Comparison of ENCODE assay signal across 21 cellular contexts in genomic region chr19:56176881-56177280, GRCh38. TPM values are rescaled to one million over a fixed set of nuclear protein-coding genes. Genes with fewer than 3 reads are reported as not detected.
A peak's percentile ranks its signal among the peaks of the same experiment; 100 is the strongest.
DNase-seq lines count a peak whose midpoint lies in the region; TF ChIP-seq lines count a peak whose summit lies in the region.
"Had no signal": no experiment of that assay in that cellular context is flagged by ENCODE, and none has a peak within 500 bp of the region (broad histone marks: within the 10 kb centered on the region; RNA-seq: fewer than 3 reads in every experiment).

No MANE protein-coding gene starts in this region.

- no peak overlapping the region for H3K4ac ChIP-seq in H9 (ENCODE audit: low read depth, low read length)

- no peak overlapping the region for H3K56ac ChIP-seq in H9 (ENCODE audit: insufficient read length, low read depth, low read length)

- no peak overlapping the region for H3K27ac ChIP-seq in H9 (ENCODE audit: insufficient read length, low read depth, low read length)
- H3K27ac ChIP-seq: BLaER1 treated with 17β-estradiol and CSF1 and Interleukin-3, amounts not matched to agents 10 nM and 100 nM had no signal

- H2BK120ac ChIP-seq in H9 (ENCODE audit: low read depth, low read length, poor library complexity, severe bottlenecking) = no peak overlapping the region

- intact Hi-C loops in activated naive CD4-positive, alpha-beta T cell treated with anti-CD3 and anti-CD28 coated beads for 36 hours (cut with micrococcal nuclease) = no loop called here

- H2AK5ac ChIP-seq in H9 (ENCODE audit: insufficient read length, low read length) = no peak overlapping the region

- H3K23ac ChIP-seq in H9 (ENCODE audit: insufficient read length, low read depth, low read length) = no peak overlapping the region

- H3K9ac ChIP-seq in H9 (ENCODE audit: extremely low read depth, insufficient read length, low read length) = no peak overlapping the region
- H3K9ac ChIP-seq: BLaER1 treated with 17β-estradiol and CSF1 and Interleukin-3, amounts not matched to agents 10 nM and 100 nM had no signal

- H3K27me3 Mint-ChIP-seq in H9 (ENCODE audit: low read depth) = peaks cover 6% of the 10 kb centered on the region
- peaks cover 9% of the 10 kb centered on the region for H3K27me3 Mint-ChIP-seq in nephron progenitor cell (ENCODE audit: low read depth, poor library complexity)
- H3K27me3 Mint-ChIP-seq in activated naive CD4-positive, alpha-beta T cell treated with anti-CD3 and anti-CD28 coated beads for 36 hours (ENCODE audit: low read depth) = peaks cover 3% of the 10 kb centered on the region

- no CpG with 5 or more reads among the region's 18 CpGs for WGBS in H9 (ENCODE audit: extremely low coverage, insufficient read length, low lambda C conversion rate)

- H2BK12ac ChIP-seq in H9 (ENCODE audit: insufficient read length, low read depth, low read length) = no peak overlapping the region

- H3K36me3 Mint-ChIP-seq in H9 (ENCODE audit: insufficient read depth in 1 of 3, low read depth in 3 of 3) (no peaks in the 10 kb centered on the region), nephron progenitor cell (ENCODE audit: low read depth) (no peaks in the 10 kb centered on the region)
- H3K36me3 Mint-ChIP-seq in activated naive CD4-positive, alpha-beta T cell treated with anti-CD3 and anti-CD28 coated beads for 36 hours (ENCODE audit: low read depth) = no peaks in the 10 kb centered on the region
- H3K36me3 Mint-ChIP-seq: CD4-positive, alpha-beta memory T cell had no signal

- H3K27me3 ChIP-seq in H9 (ENCODE audit: insufficient read depth, low read length) = no peaks in the 10 kb centered on the region
- H3K27me3 ChIP-seq: BLaER1 treated with 17β-estradiol and CSF1 and Interleukin-3, amounts not matched to agents 10 nM and 100 nM had no signal

- peaks cover 3% of the 10 kb centered on the region for H3K23me2 ChIP-seq in H9 (ENCODE audit: insufficient read length, low read depth, low read length, poor library complexity, severe bottlenecking)

- no peaks in the 10 kb centered on the region for H4K20me1 ChIP-seq in H9 (ENCODE audit: control insufficient read depth, insufficient read depth, insufficient read length)
- H4K20me1 ChIP-seq: BLaER1 treated with 17β-estradiol and CSF1 and Interleukin-3, amounts not matched to agents 10 nM and 100 nM had no signal

- H3K9me3 Mint-ChIP-seq in H9 (peaks cover 0 to 12% of the 10 kb centered on the region in 2 experiments; a peak in 2 of 5 replicates), nephron progenitor cell (peaks cover 21% of the 10 kb centered on the region)
- H3K9me3 Mint-ChIP-seq in activated naive CD4-positive, alpha-beta T cell treated with anti-CD3 and anti-CD28 coated beads for 36 hours = no peaks in the 10 kb centered on the region
- H3K9me3 Mint-ChIP-seq: CD4-positive, alpha-beta memory T cell; T-helper 1 cell treated with Interleukin-12 subunit alpha and Interleukin-12 subunit beta and Interleukin-4 antibody, amounts not matched to agents 30 μg/mL and 1 μg/mL, for 36 hours had no signal

- H3K4me2 ChIP-seq in H9 (ENCODE audit: insufficient read depth, insufficient read length, low read length) = no peak overlapping the region

- H3K27ac Mint-ChIP-seq in H9 (no peak overlapping the region), nephron progenitor cell (peak overlapping the region; percentile 18)
- H3K27ac Mint-ChIP-seq in activated naive CD4-positive, alpha-beta T cell treated with anti-CD3 and anti-CD28 coated beads for 36 hours = no peak overlapping the region
- H3K27ac Mint-ChIP-seq: T-helper 1 cell treated with Interleukin-12 subunit alpha and Interleukin-12 subunit beta and Interleukin-4 antibody, amounts not matched to agents 30 μg/mL and 1 μg/mL, for 36 hours had no signal

- no peak overlapping the region for H2BK20ac ChIP-seq in H9 (ENCODE audit: low read depth, low read length, poor library complexity, severe bottlenecking)

- no peak overlapping the region for H2BK5ac ChIP-seq in H9 (ENCODE audit: insufficient read length, low read length)

- no peaks in the 10 kb centered on the region for H3K9me3 ChIP-seq in H9 (ENCODE audit: control insufficient read depth, low read depth, low read length)
- H3K9me3 ChIP-seq: BLaER1 treated with 17β-estradiol and CSF1 and Interleukin-3, amounts not matched to agents 10 nM and 100 nM had no signal

- peaks cover 4 to 13% of the 10 kb centered on the region in 2 experiments; a peak in 3 of 4 replicates for H3K4me1 Mint-ChIP-seq in H9
- H3K4me1 Mint-ChIP-seq in nephron progenitor cell = peaks cover 27% of the 10 kb centered on the region
- H3K4me1 Mint-ChIP-seq in activated naive CD4-positive, alpha-beta T cell treated with anti-CD3 and anti-CD28 coated beads for 36 hours (ENCODE audit: low read depth) = peaks cover 1% of the 10 kb centered on the region

- no peak overlapping the region for H3K18ac ChIP-seq in H9 (ENCODE audit: insufficient read length, low read depth, low read length)

- H3K79me2 ChIP-seq in H9 (ENCODE audit: insufficient read depth, low read length) = no peaks in the 10 kb centered on the region

- no peak overlapping the region for H3T11ph ChIP-seq in H9 (ENCODE audit: low read length)

- H3K4me3 Mint-ChIP-seq in H9 (peak overlapping the region in 1 of 2 experiments; percentile 54; a peak in 1 of 5 replicates), nephron progenitor cell (no peak overlapping the region)
- H3K4me3 Mint-ChIP-seq in activated naive CD4-positive, alpha-beta T cell treated with anti-CD3 and anti-CD28 coated beads for 36 hours = no peak overlapping the region
- H3K4me3 Mint-ChIP-seq: CD4-positive, alpha-beta memory T cell; T-helper 1 cell treated with Interleukin-12 subunit alpha and Interleukin-12 subunit beta and Interleukin-4 antibody, amounts not matched to agents 30 μg/mL and 1 μg/mL, for 36 hours had no signal

- H4K8ac ChIP-seq in H9 (replicated peaks; ENCODE audit: insufficient read length, low read depth, low read length) = no peak overlapping the region

- H3K79me1 ChIP-seq in H9 (ENCODE audit: insufficient read depth, low read depth, low read length, poor library complexity, severe bottlenecking) = no peaks in the 10 kb centered on the region

- DNase-seq in COLO668 (lab: John Stamatoyannopoulos, UW; ENCODE audit: unreplicated experiment) (peak; percentile 22), H9 (no peak), NCI-H510A treated with DMSO at 0.1 percent for 48 hours (lab: John Stamatoyannopoulos, UW) (peak; percentile 32), nephron progenitor cell (no peak), mucosa of gallbladder (ENCODE audit: low spot score) (no peak)
- no peak for DNase-seq in activated naive CD4-positive, alpha-beta T cell treated with anti-CD3 and anti-CD28 coated beads for 36 hours
- DNase-seq in stimulated activated CD4-positive, alpha-beta T cell treated with anti-CD3 and anti-CD28 coated beads, Interleukin-15, amount 100 ng/mL, for 24 hours = no peak
- DNase-seq: CD4-positive, alpha-beta memory T cell; DMS153; GDM1; GOT3; KG1; NCI-H1092 treated with DMSO at 0.1 percent for 48 hours; NCI-H1930; NCI-H446 treated with DMSO at 0.1 percent for 48 hours; PC-3; Right ventricle myocardium superior had no signal

- H2AFZ ChIP-seq in H9 (ENCODE audit: low read length) = no peak overlapping the region

- 0 out of 2 replicates have a peak overlapping the region, but pooled peaks have one; percentile 96 for H2BK15ac ChIP-seq in H9 (ENCODE audit: low read depth, low read length)

- H4K5ac ChIP-seq in H9 (ENCODE audit: insufficient read length, low read depth, low read length) = no peak overlapping the region

- no peaks in the 10 kb centered on the region for H3K4me1 ChIP-seq in H9 (ENCODE audit: insufficient read depth, low read length)

- no peak for TF ChIP-seq CTCF in H9 (conservative IDR thresholded peaks at IDR 0.05)
- TF ChIP-seq CTCF in nephron progenitor cell (IDR thresholded peaks at IDR 0.05) = no peak

- H3K14ac ChIP-seq in H9 (ENCODE audit: insufficient read depth, low read length) = no peak overlapping the region

- CTCF ChIA-PET in activated naive CD4-positive, alpha-beta T cell treated with anti-CD3 and anti-CD28 coated beads for 36 hours (lab: Charles Lee) = interaction anchor here (0.6 kb wide), 1 partner anchor 1136 kb away, joined by 3 read pairs; no protein-coding TSS in a partner anchor

- no peak overlapping the region for H4K91ac ChIP-seq in H9 (ENCODE audit: insufficient read length, low read depth, low read length)

RNA-seq across cellular contexts. Expression of gene GALP, which starts 1.1 kb away (rescaled TPM):
- total RNA-seq in H9 (2021) (not detected in 2 replicates), mucosa of gallbladder (not detected)
- not detected for total RNA-seq in activated naive CD4-positive, alpha-beta T cell treated with anti-CD3 and anti-CD28 coated beads for 36 hours
- total RNA-seq: CD4-positive, alpha-beta memory T cell; HT1080; PC-3; Right ventricle myocardium superior; RPMI7951 had no signal

RNA-seq across cellular contexts. Expression of gene ZSCAN5B, which starts 20.7 kb away (rescaled TPM):
- total RNA-seq in H9 (2021) = 0.13 TPM in 1 of 2 replicates, not detected in the other
- not detected for total RNA-seq in activated naive CD4-positive, alpha-beta T cell treated with anti-CD3 and anti-CD28 coated beads for 36 hours
- not detected for total RNA-seq in mucosa of gallbladder
- total RNA-seq: CD4-positive, alpha-beta memory T cell; HT1080; PC-3; Right ventricle myocardium superior; RPMI7951 had no signal

RNA-seq across cellular contexts. Expression of gene ZSCAN5C, which starts 25.2 kb away (rescaled TPM):
- total RNA-seq in H9 (2021) (not detected in 2 replicates), mucosa of gallbladder (not detected)
- not detected for total RNA-seq in activated naive CD4-positive, alpha-beta T cell treated with anti-CD3 and anti-CD28 coated beads for 36 hours
- total RNA-seq: CD4-positive, alpha-beta memory T cell; HT1080; PC-3; Right ventricle myocardium superior; RPMI7951 had no signal

RNA-seq across cellular contexts. Expression of gene ZNF444, which starts 35.8 kb away (rescaled TPM):
- total RNA-seq in H9 (2021) = 48.8 and 49.7 TPM in 2 replicates
- total RNA-seq in activated naive CD4-positive, alpha-beta T cell treated with anti-CD3 and anti-CD28 coated beads for 36 hours = 10 to 100 TPM; 17.8 to 21.4 TPM
- total RNA-seq in mucosa of gallbladder = 76.2 TPM

RNA-seq across cellular contexts. Expression of gene ZNF787, which starts 55.8 kb away (rescaled TPM):
- 54.6 and 55.8 TPM in 2 replicates for total RNA-seq in H9 (2021)
- 10 to 100 TPM; 24.2 to 26.1 TPM for total RNA-seq in activated naive CD4-positive, alpha-beta T cell treated with anti-CD3 and anti-CD28 coated beads for 36 hours
- 38.2 TPM for total RNA-seq in mucosa of gallbladder

Comparison
In these comparisons a context has a peak if more than half of its experiments do, and no peak if none do; other contexts are left out.
1. DNase-seq: peak in COLO668 (single experiment) and NCI-H510A treated with DMSO at 0.1 percent for 48 hours (single experiment); none in H9 (single experiment), nephron progenitor cell (single experiment), activated naive CD4-positive, alpha-beta T cell treated with anti-CD3 and anti-CD28 coated beads for 36 hours (single experiment), stimulated activated CD4-positive, alpha-beta T cell treated with anti-CD3 and anti-CD28 coated beads, Interleukin-15, amount 100 ng/mL, for 24 hours (single experiment) and mucosa of gallbladder (single experiment).